Comparison of ENCODE assay signal across 10 cellular contexts in genomic region chr5:81268797-81269196, GRCh38. TPM values are rescaled to one million over a fixed set of nuclear protein-coding genes. Genes with fewer than 3 reads are reported as not detected.
DNase-seq lines count a peak whose midpoint lies in the region; ATAC-seq and TF ChIP-seq lines count a peak whose summit lies in the region.
"Had no signal": no experiment of that assay in that cellular context is flagged by ENCODE, and none has a peak within 500 bp of the region (broad histone marks: within the 10 kb centered on the region; RNA-seq: fewer than 3 reads in every experiment).

No MANE protein-coding gene starts in this region.

- no peak overlapping the region for H2AFZ ChIP-seq in Karpas-422 (ENCODE audit: low read length)

- H3K27ac ChIP-seq in RWPE2 (ENCODE audit: poor library complexity, severe bottlenecking) = peak overlapping the region; percentile 26
- no peak overlapping the region for H3K27ac ChIP-seq in Karpas-422 (ENCODE audit: low read length)

- H3K79me2 ChIP-seq in Karpas-422 (ENCODE audit: low read length) = peaks cover 87% of the 10 kb centered on the region

- no peaks in the 10 kb centered on the region for H3K36me3 ChIP-seq in RWPE2 (ENCODE audit: low read depth)
- no peaks in the 10 kb centered on the region; the same call in none of the 2 replicates for H3K36me3 ChIP-seq in Karpas-422 (ENCODE audit: insufficient read depth, low read length)
- H3K36me3 ChIP-seq: HAP-1 had no signal

- no peaks in the 10 kb centered on the region for H4K20me1 ChIP-seq in Karpas-422 (ENCODE audit: insufficient read depth, low read depth, low read length)

- DNase-seq in HCEC 1CT (peak; percentile 91), RWPE2 (ENCODE audit: low spot score) (no peak), fibroblast of the conjunctiva (ENCODE audit: low read depth) (peak; percentile 66), type B pancreatic cell (ENCODE audit: extremely low spot score, unreplicated experiment) (no peak), NOMO-1 (lab: John Stamatoyannopoulos, UW; ENCODE audit: unreplicated experiment in 2 of 2) (no peak), Karpas-422 (no peak)
- DNase-seq in effector memory CD8-positive, alpha-beta T cell = no peak
- DNase-seq: central memory CD4-positive, alpha-beta T cell; KBM-7 had no signal

- peak overlapping the region; percentile 43 for H3K27ac Mint-ChIP-seq in type B pancreatic cell
- no peak overlapping the region for H3K27ac Mint-ChIP-seq in effector memory CD8-positive, alpha-beta T cell

- ATAC-seq in RWPE2 (ENCODE audit: low read depth) = peak; percentile 99
- ATAC-seq in effector memory CD8-positive, alpha-beta T cell (replicated peaks) = no peak

- H3K4me2 ChIP-seq in Karpas-422 (ENCODE audit: low read depth, low read length, poor library complexity, severe bottlenecking) = no peak overlapping the region

- no peak overlapping the region for H3K4me3 Mint-ChIP-seq in type B pancreatic cell
- H3K4me3 Mint-ChIP-seq in effector memory CD8-positive, alpha-beta T cell = no peak overlapping the region

- H3K4me1 ChIP-seq in RWPE2 (ENCODE audit: insufficient read depth, poor library complexity, severe bottlenecking) = peaks cover 9% of the 10 kb centered on the region
- peaks cover 40% of the 10 kb centered on the region for H3K4me1 ChIP-seq in Karpas-422 (ENCODE audit: low read length)
- H3K4me1 ChIP-seq: HAP-1 had no signal

- H3K4me3 ChIP-seq in RWPE2 (ENCODE audit: severe bottlenecking) (no peak overlapping the region), Karpas-422 (ENCODE audit: low read length) (no peak overlapping the region)
- H3K4me3 ChIP-seq: HAP-1 had no signal

- peaks cover 4% of the 10 kb centered on the region for H3K4me1 Mint-ChIP-seq in type B pancreatic cell (ENCODE audit: unreplicated experiment)
- H3K4me1 Mint-ChIP-seq in effector memory CD8-positive, alpha-beta T cell (ENCODE audit: low read depth in 2 of 2) = peaks cover 16 to 17% of the 10 kb centered on the region in 2 donors

- H3K9ac ChIP-seq in Karpas-422 (ENCODE audit: low read length) = no peak overlapping the region

- TF ChIP-seq CTCF in RWPE2 (IDR thresholded peaks at IDR 0.05; ENCODE audit: poor library complexity, severe bottlenecking) (no peak), type B pancreatic cell (conservative IDR thresholded peaks at IDR 0.05) (no peak)

- H3K27me3 ChIP-seq in RWPE2 (ENCODE audit: insufficient read depth, poor library complexity, severe bottlenecking) (no peaks in the 10 kb centered on the region), Karpas-422 (ENCODE audit: low read length) (no peaks in the 10 kb centered on the region)

- H3K27me3 Mint-ChIP-seq in type B pancreatic cell = no peaks in the 10 kb centered on the region
- no peaks in the 10 kb centered on the region for H3K27me3 Mint-ChIP-seq in effector memory CD8-positive, alpha-beta T cell

- H3K36me3 Mint-ChIP-seq in type B pancreatic cell = peaks cover 14% of the 10 kb centered on the region
- peaks cover 2% of the 10 kb centered on the region for H3K36me3 Mint-ChIP-seq in effector memory CD8-positive, alpha-beta T cell (ENCODE audit: insufficient read depth)

- H3K9me3 ChIP-seq in RWPE2 (ENCODE audit: severe bottlenecking) (no peaks in the 10 kb centered on the region), Karpas-422 (ENCODE audit: low read length) (no peaks in the 10 kb centered on the region)

- no peaks in the 10 kb centered on the region for H3K9me2 ChIP-seq in Karpas-422 (replicated peaks; ENCODE audit: insufficient read depth, low read length)

- peaks cover 5% of the 10 kb centered on the region for H3K9me3 Mint-ChIP-seq in type B pancreatic cell
- peaks cover 3 to 8% of the 10 kb centered on the region in 2 donors for H3K9me3 Mint-ChIP-seq in effector memory CD8-positive, alpha-beta T cell

RNA-seq across cellular contexts. Expression of gene ZCCHC9, which starts 32.6 kb away (rescaled TPM):
- 33.9 and 37.5 TPM in 2 replicates for total RNA-seq in type B pancreatic cell (ENCODE audit: low replicate concordance)
- total RNA-seq in Karpas-422 (2014; rRNA removed; shearing (Covaris generic); ENCODE audit: low replicate concordance) = 41.6 and 48.0 TPM in 2 replicates

RNA-seq across cellular contexts. Expression of gene CKMT2, which starts 35.7 kb away (rescaled TPM):
- total RNA-seq in type B pancreatic cell (ENCODE audit: low replicate concordance) = 4.3 and 10.4 TPM in 2 replicates
- not detected in 2 replicates for total RNA-seq in Karpas-422 (2014; rRNA removed; shearing (Covaris generic); ENCODE audit: low replicate concordance)

Comparison
In these comparisons a context has a peak if more than half of its experiments do, and no peak if none do; other contexts are left out.
1. DNase-seq: peak in HCEC 1CT (single experiment) and fibroblast of the conjunctiva (single experiment); none in RWPE2 (single experiment), type B pancreatic cell (single experiment), effector memory CD8-positive, alpha-beta T cell (0 of 3), NOMO-1 (0 of 2) and Karpas-422 (single experiment).